21 cellular contexts compared by ENCODE assay signal in genomic region chr22:48494256-48494967, GRCh38.
"Had no signal": no experiment of that assay in that cellular context is flagged by ENCODE, and none has a peak within 500 bp of the region (broad histone marks: within the 10 kb centered on the region; RNA-seq: fewer than 3 reads in every experiment).

No MANE protein-coding gene starts in this region.

- H3K4me1 Mint-ChIP-seq: activated naive CD8-positive, alpha-beta T cell treated with anti-CD3 and anti-CD28 coated beads, Interleukin-2, amount 50 U/mL, for 24 hours; immature natural killer cell had no signal

- H3K9me3 ChIP-seq: body of pancreas, left lung, SK-N-SH, testis had no signal

- H3K36me3 ChIP-seq: cardiac muscle cell, left lung had no signal

- ATAC-seq: activated naive CD8-positive, alpha-beta T cell treated with anti-CD3 and anti-CD28 coated beads, Interleukin-2, amount 50 U/mL, for 24 hours; body of pancreas; left lung; naive thymus-derived CD8-positive, alpha-beta T cell had no signal

- H3K27ac Mint-ChIP-seq: activated naive CD8-positive, alpha-beta T cell treated with anti-CD3 and anti-CD28 coated beads, Interleukin-2, amount 50 U/mL, for 24 hours; immature natural killer cell; mesothelial cell of epicardium; naive thymus-derived CD8-positive, alpha-beta T cell; T-helper 2 cell treated with Interferon-gamma antibody and Interleukin-4, amounts not matched to agents 5 μg/mL and 100 μg/mL, for 36 hours had no signal

- H3K36me3 Mint-ChIP-seq: immature natural killer cell, mesothelial cell of epicardium had no signal

- H3K27ac ChIP-seq: body of pancreas, cardiac muscle cell, hepatocyte, left lung, testis had no signal

- H3K4me3 Mint-ChIP-seq: activated naive CD8-positive, alpha-beta T cell treated with anti-CD3 and anti-CD28 coated beads, Interleukin-2, amount 50 U/mL, for 24 hours; immature natural killer cell; mesothelial cell of epicardium; naive thymus-derived CD8-positive, alpha-beta T cell; T-helper 2 cell treated with Interferon-gamma antibody and Interleukin-4, amounts not matched to agents 5 μg/mL and 100 μg/mL, for 36 hours had no signal

- H3K27me3 ChIP-seq: testis had no signal

- H3K9me3 Mint-ChIP-seq: activated naive CD8-positive, alpha-beta T cell treated with anti-CD3 and anti-CD28 coated beads, Interleukin-2, amount 50 U/mL, for 24 hours; immature natural killer cell; mesothelial cell of epicardium; naive thymus-derived CD8-positive, alpha-beta T cell; T-helper 2 cell treated with Interferon-gamma antibody and Interleukin-4, amounts not matched to agents 5 μg/mL and 100 μg/mL, for 36 hours had no signal

- H3K4me1 ChIP-seq: testis had no signal

- DNase-seq: activated CD4-positive, alpha-beta T cell treated with anti-CD3 and anti-CD28 coated beads, Interleukin-2, amount 50 U/mL, for 48 hours; activated gamma-delta T cell; activated naive CD4-positive, alpha-beta T cell treated with anti-CD3 and anti-CD28 coated beads, Interleukin-2, amount 50 U/mL, for 16 hours; activated naive CD8-positive, alpha-beta T cell treated with anti-CD3 and anti-CD28 coated beads, Interleukin-2, amount 50 U/mL, for 24 hours; activated T-cell treated with anti-CD3 and anti-CD28 coated beads, Interleukin-2, amount 50 U/mL, for 48 hours; body of pancreas; erythroblast; foreskin fibroblast; immature natural killer cell; kidney glomerular epithelial cell; mammary epithelial cell; SK-N-SH; stimulated activated CD4-positive, alpha-beta T cell treated with anti-CD3 and anti-CD28 coated beads, Interleukin-4, amount 100 ng/mL, for 1 hour; stimulated activated naive CD4-positive, alpha-beta T cell; testis had no signal

- H3K4me3 ChIP-seq: body of pancreas, cardiac muscle cell, hepatocyte, left lung, testis had no signal
